In the genomic region with DNA sequence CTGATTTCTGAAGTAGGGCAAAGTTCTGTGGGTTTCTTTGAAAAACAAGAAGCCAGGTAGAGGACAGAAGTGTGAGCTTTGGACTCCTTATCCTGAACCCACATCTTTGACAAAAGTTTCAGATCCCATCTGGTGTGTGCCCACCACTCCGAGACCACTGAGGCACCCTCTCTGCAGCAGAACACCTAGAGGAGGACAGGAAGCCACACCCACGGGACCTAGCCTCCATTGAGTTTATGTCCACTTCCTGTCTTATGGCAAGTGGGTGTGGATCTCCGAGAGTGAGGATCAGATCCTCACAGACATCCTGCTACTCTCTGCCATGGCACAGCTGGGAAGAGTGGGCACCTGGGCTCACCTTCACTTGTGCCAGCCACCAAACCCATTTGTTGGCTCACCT, we compare ENCODE assay signal across 30 cellular contexts. TPM values are rescaled to one million over a fixed set of nuclear protein-coding genes. Genes with fewer than 3 reads are reported as not detected.
DNase-seq lines count a peak whose midpoint lies in the region; ATAC-seq, FAIRE-seq and TF ChIP-seq lines count a peak whose summit lies in the region.
"Had no signal": no experiment of that assay in that cellular context is flagged by ENCODE, and none has a peak within 500 bp of the region (broad histone marks: within the 10 kb centered on the region; RNA-seq: fewer than 3 reads in every experiment).

No MANE protein-coding gene starts in this region.

- CTCF ChIA-PET in activated CD8-positive, alpha-beta T cell treated with anti-CD3 and anti-CD28 coated beads, Interleukin-2, amount 10 ng/mL, durations not matched to agents 7 days and 5 days (lab: Charles Lee), result interaction anchor here (0.7 to 11.5 kb wide), 7 partner anchors 11 to 45 kb away, joined by 3 to 189 read pairs (median 11); partner anchors contain the start of gene RNASE4

- no peak for FAIRE-seq in kidney (lab: Jason Lieb, UNC)
- FAIRE-seq: GM12892, GM18507, HTR-8/SVneo had no signal

- H3F3A ChIP-seq in GM23338 (replicated peaks; ENCODE audit: low read depth) (peaks cover under 1% of the 10 kb centered on the region; the same call in 1 of the 2 replicates), neural progenitor cell (ENCODE audit: low read depth) (peaks cover 7% of the 10 kb centered on the region)

- H3K9me3 ChIP-seq in HUES64 (ENCODE audit: insufficient read depth, low read depth, low read length) (no peaks in the 10 kb centered on the region), esophagus muscularis mucosa (no peaks in the 10 kb centered on the region), kidney (ENCODE audit: control insufficient read depth in 1 of 2, low read length in 2 of 2) (no peaks in the 10 kb centered on the region), neural progenitor cell (ENCODE audit: low read depth) (no peaks in the 10 kb centered on the region)
- H3K9me3 ChIP-seq in effector memory CD4-positive, alpha-beta T cell (ENCODE audit: control insufficient read depth, low read length), result no peaks in the 10 kb centered on the region
- H3K9me3 ChIP-seq: MG63 had no signal

- intact Hi-C loops in esophagus muscularis mucosa (cut with DNase I) (no loop called here), kidney (cut with DNase I) (no loop called here)

- H3K4me1 ChIP-seq in GM23338 (ENCODE audit: insufficient read depth) (peaks cover 15% of the 10 kb centered on the region; the same call in 1 of the 2 replicates), HUES64 (ENCODE audit: insufficient read depth, low read length) (peaks cover 8% of the 10 kb centered on the region), esophagus muscularis mucosa (peaks cover 0 to 12% (median 11%) of the 10 kb centered on the region in 4 donors), kidney (ENCODE audit: control insufficient read depth in 1 of 2, insufficient read depth in 1 of 2, low read depth in 1 of 2, low read length in 2 of 2) (no peaks in the 10 kb centered on the region), neural progenitor cell (no peaks in the 10 kb centered on the region)
- H3K4me1 ChIP-seq in effector memory CD4-positive, alpha-beta T cell (ENCODE audit: control insufficient read depth, insufficient read depth, low read length, poor library complexity, severe bottlenecking), result peaks cover 13% of the 10 kb centered on the region

- H3K27me3 ChIP-seq in GM23338 (ENCODE audit: insufficient read depth) (peaks cover 39% of the 10 kb centered on the region), HUES64 (ENCODE audit: insufficient read depth, low read length) (peaks cover 36% of the 10 kb centered on the region), esophagus muscularis mucosa (peaks cover 0 to 92% (median 57%) of the 10 kb centered on the region in 4 donors), neural progenitor cell (peaks cover 100% of the 10 kb centered on the region)
- H3K27me3 ChIP-seq in effector memory CD4-positive, alpha-beta T cell (replicated peaks; ENCODE audit: control insufficient read depth, insufficient read depth, low read length, poor library complexity, severe bottlenecking), result peaks cover 17% of the 10 kb centered on the region
- H3K27me3 ChIP-seq: MG63 had no signal

- H3K4me1 Mint-ChIP-seq in GM23338 (peaks cover 31% of the 10 kb centered on the region), neural progenitor cell (peaks cover 8% of the 10 kb centered on the region)
- peaks cover 41% of the 10 kb centered on the region for H3K4me1 Mint-ChIP-seq in activated CD8-positive, alpha-beta T cell treated with anti-CD3 and anti-CD28 coated beads, Interleukin-2, amount 10 ng/mL, durations not matched to agents 7 days and 5 days (ENCODE audit: low read depth)

- no peak for DNase-seq in GM23338 (ENCODE audit: low spot score)
- DNase-seq in esophagus muscularis mucosa (ENCODE audit: extremely low spot score), result peak; percentile 64
- peak; percentile 51 for DNase-seq in kidney
- DNase-seq in effector memory CD4-positive, alpha-beta T cell, result no peak
- no peak for DNase-seq in HK-2 (ENCODE audit: unreplicated experiment)
- no peak for DNase-seq in neural progenitor cell (ENCODE audit: low spot score)
- no peak for DNase-seq in activated CD8-positive, alpha-beta T cell treated with anti-CD3 and anti-CD28 coated beads, Interleukin-2, amount 10 ng/mL, durations not matched to agents 7 days and 5 days
- DNase-seq: AML-193, C1 segment of cervical spinal cord, DMS153, Karpas-422, NCI-H1417, NCI-H1694 treated with DMSO at 0.1 percent for 48 hours, NCI-H2081 treated with DMSO at 0.1 percent for 48 hours, NCI-H2171 treated with DMSO at 0.1 percent for 48 hours, NCI-H446, NCI-H526 treated with DMSO at 0.1 percent for 48 hours, Right ventricle myocardium superior had no signal

- H4K20me1 ChIP-seq in GM23338 (replicated peaks; ENCODE audit: insufficient read depth) (no peaks in the 10 kb centered on the region), neural progenitor cell (ENCODE audit: low read depth) (peaks cover 3% of the 10 kb centered on the region)

- H3K9ac ChIP-seq in HUES64 (ENCODE audit: low read depth, low read length), result no peak overlapping the region
- no peak overlapping the region for H3K9ac ChIP-seq in kidney (ENCODE audit: low read length in 2 of 2)
- H3K9ac ChIP-seq in neural progenitor cell, result no peak overlapping the region

- POLR2A ChIA-PET in activated CD8-positive, alpha-beta T cell treated with anti-CD3 and anti-CD28 coated beads, Interleukin-2, amount 10 ng/mL, durations not matched to agents 7 days and 5 days (lab: Charles Lee), result interaction anchor here (0.6 kb wide), 1 partner anchor 27 kb away, joined by 3 read pairs; no protein-coding TSS in a partner anchor

- no peaks in the 10 kb centered on the region for H3K9me2 ChIP-seq in GM23338 (ENCODE audit: insufficient read depth)

- H3K27ac Mint-ChIP-seq in GM23338, result no peak overlapping the region
- H3K27ac Mint-ChIP-seq in neural progenitor cell, result no peak overlapping the region
- H3K27ac Mint-ChIP-seq in activated CD8-positive, alpha-beta T cell treated with anti-CD3 and anti-CD28 coated beads, Interleukin-2, amount 10 ng/mL, durations not matched to agents 7 days and 5 days, result no peak overlapping the region
- H3K27ac Mint-ChIP-seq: CD8-positive, alpha-beta T cell had no signal

- TF ChIP-seq POLR2A in esophagus muscularis mucosa (IDR thresholded peaks at IDR 0.05; ENCODE audit: low read depth), result no peak

- H3K36me3 Mint-ChIP-seq in GM23338 (ENCODE audit: low read depth) (no peaks in the 10 kb centered on the region; the same call in 2 of the 3 replicates), neural progenitor cell (no peaks in the 10 kb centered on the region)
- no peaks in the 10 kb centered on the region for H3K36me3 Mint-ChIP-seq in activated CD8-positive, alpha-beta T cell treated with anti-CD3 and anti-CD28 coated beads, Interleukin-2, amount 10 ng/mL, durations not matched to agents 7 days and 5 days (ENCODE audit: low read depth)
- H3K36me3 Mint-ChIP-seq: CD8-positive, alpha-beta T cell had no signal

- H3K27ac ChIP-seq in GM23338 (ENCODE audit: low read depth) (no peak overlapping the region), HUES64 (ENCODE audit: low read depth, low read length) (no peak overlapping the region), esophagus muscularis mucosa (replicated peaks in 1 of 4) (no peak overlapping the region), kidney (ENCODE audit: low read depth in 2 of 2, low read length in 2 of 2) (no peak overlapping the region), neural progenitor cell (no peak overlapping the region)
- H3K27ac ChIP-seq in effector memory CD4-positive, alpha-beta T cell (ENCODE audit: insufficient read depth, low read length, poor library complexity, severe bottlenecking), result no peak overlapping the region

- 91% methylated on average over 3 of the region's 3 CpGs for WGBS in HUES64
- WGBS in esophagus muscularis mucosa, result 63% methylated on average over 1 of the region's 3 CpGs

- H3K36me3 ChIP-seq in GM23338 (ENCODE audit: insufficient read depth) (no peaks in the 10 kb centered on the region), HUES64 (ENCODE audit: insufficient read depth, low read length) (no peaks in the 10 kb centered on the region), esophagus muscularis mucosa (no peaks in the 10 kb centered on the region), kidney (ENCODE audit: control insufficient read depth in 1 of 2, insufficient read depth in 2 of 2, low read length in 2 of 2) (no peaks in the 10 kb centered on the region), neural progenitor cell (no peaks in the 10 kb centered on the region)
- no peaks in the 10 kb centered on the region for H3K36me3 ChIP-seq in effector memory CD4-positive, alpha-beta T cell (ENCODE audit: control insufficient read depth, insufficient read depth, low read length)
- H3K36me3 ChIP-seq: MG63 had no signal

- no peak for TF ChIP-seq EP300 in esophagus muscularis mucosa (IDR thresholded peaks at IDR 0.05)

- TF ChIP-seq CTCF in GM23338 (conservative IDR thresholded peaks at IDR 0.05; ENCODE audit: low read depth in 2 of 2) (no peak), esophagus muscularis mucosa (IDR thresholded peaks at IDR 0.05) (no peak), kidney (IDR thresholded peaks at IDR 0.05; ENCODE audit: borderline replicate concordance, extremely low read depth, insufficient read depth) (no peak), neural progenitor cell (IDR thresholded peaks at IDR 0.05) (no peak)

- ATAC-seq in GM23338, result no peak
- ATAC-seq in activated CD8-positive, alpha-beta T cell treated with anti-CD3 and anti-CD28 coated beads, Interleukin-2, amount 10 ng/mL, durations not matched to agents 7 days and 5 days, result no peak

- H3K4me3 ChIP-seq in GM23338 (peak overlapping the region; percentile 46), HUES64 (ENCODE audit: low read length) (peak overlapping the region; percentile 47), esophagus muscularis mucosa (no peak overlapping the region), kidney (ENCODE audit: low read length in 2 of 2) (no peak overlapping the region), neural progenitor cell (no peak overlapping the region)
- no peak overlapping the region for H3K4me3 ChIP-seq in effector memory CD4-positive, alpha-beta T cell (ENCODE audit: insufficient read depth, low read depth, low read length, poor library complexity, severe bottlenecking)
- H3K4me3 ChIP-seq: MG63 had no signal

- peaks cover 6% of the 10 kb centered on the region; the same call in 2 of the 3 replicates for H3K9me3 Mint-ChIP-seq in GM23338
- peaks cover 14% of the 10 kb centered on the region for H3K9me3 Mint-ChIP-seq in neural progenitor cell
- no peaks in the 10 kb centered on the region for H3K9me3 Mint-ChIP-seq in activated CD8-positive, alpha-beta T cell treated with anti-CD3 and anti-CD28 coated beads, Interleukin-2, amount 10 ng/mL, durations not matched to agents 7 days and 5 days (ENCODE audit: insufficient read depth)
- H3K9me3 Mint-ChIP-seq: CD8-positive, alpha-beta T cell had no signal

- no peak overlapping the region for H2AFZ ChIP-seq in GM23338
- no peak overlapping the region for H2AFZ ChIP-seq in neural progenitor cell (replicated peaks)

- peaks cover 55% of the 10 kb centered on the region for H3K27me3 Mint-ChIP-seq in GM23338 (ENCODE audit: insufficient read depth, low read depth, poor library complexity)
- H3K27me3 Mint-ChIP-seq in neural progenitor cell (ENCODE audit: insufficient read depth, low read depth), result peaks cover 73% of the 10 kb centered on the region
- peaks cover 46% of the 10 kb centered on the region for H3K27me3 Mint-ChIP-seq in activated CD8-positive, alpha-beta T cell treated with anti-CD3 and anti-CD28 coated beads, Interleukin-2, amount 10 ng/mL, durations not matched to agents 7 days and 5 days (ENCODE audit: low read depth)

- H3K4me3 Mint-ChIP-seq in GM23338, result peak overlapping the region; percentile 80
- H3K4me3 Mint-ChIP-seq in neural progenitor cell, result no peak overlapping the region
- H3K4me3 Mint-ChIP-seq in activated CD8-positive, alpha-beta T cell treated with anti-CD3 and anti-CD28 coated beads, Interleukin-2, amount 10 ng/mL, durations not matched to agents 7 days and 5 days, result no peak overlapping the region
- H3K4me3 Mint-ChIP-seq: CD8-positive, alpha-beta T cell had no signal

- H3K4me2 ChIP-seq in GM23338 (peak overlapping the region; percentile 71), neural progenitor cell (no peak overlapping the region)

- H3K79me2 ChIP-seq in GM23338 (replicated peaks; ENCODE audit: insufficient read depth) (no peaks in the 10 kb centered on the region), neural progenitor cell (ENCODE audit: low read depth) (no peaks in the 10 kb centered on the region)

RNA-seq across cellular contexts. Expression of gene OR6S1, which starts 16.8 kb away (rescaled TPM):
- not detected in 2 replicates for total RNA-seq in GM23338 (2014; rRNA removed; shearing (Covaris generic))
- not detected in 2 replicates for polyA plus RNA-seq in GM23338 (2016; fragmentation: Nextera tagmentation; extraction: Ambion mirVana)
- not detected for polyA plus RNA-seq in HUES64 (2013, experiment 1 of 2)
- not detected for polyA plus RNA-seq in HUES64 (2013, experiment 2 of 2)
- total RNA-seq in esophagus muscularis mucosa, result not detected
- not detected for total RNA-seq in kidney
- not detected for polyA plus RNA-seq in kidney (ENCODE audit: insufficient read depth, low read depth, low replicate concordance)
- total RNA-seq in neural progenitor cell (ENCODE audit: low replicate concordance), result not detected in 2 replicates
- total RNA-seq in activated CD8-positive, alpha-beta T cell treated with anti-CD3 and anti-CD28 coated beads, Interleukin-2, amount 10 ng/mL, durations not matched to agents 7 days and 5 days, result not detected
- total RNA-seq: Calu3; CD8-positive, alpha-beta T cell; G401; H7; Right ventricle myocardium superior; RPMI7951; SK-MEL-5 had no signal
- polyA plus RNA-seq: AG04450 had no signal

RNA-seq across cellular contexts. Expression of gene RNASE4, which starts 26.1 kb away (rescaled TPM):
- 1.6 and 2.0 TPM in 2 replicates for total RNA-seq in GM23338 (2014; rRNA removed; shearing (Covaris generic))
- polyA plus RNA-seq in GM23338 (2016; fragmentation: Nextera tagmentation; extraction: Ambion mirVana) (0.29 and 0.45 TPM in 2 replicates), kidney (ENCODE audit: insufficient read depth, low read depth, low replicate concordance) (40.4 TPM)
- polyA plus RNA-seq in HUES64 (2013, experiment 1 of 2), result 0.20 TPM
- 1.1 TPM for polyA plus RNA-seq in HUES64 (2013, experiment 2 of 2)
- total RNA-seq in esophagus muscularis mucosa (100 to 1,000 TPM in 1 of 4 donors, 10 to 100 TPM in 3; 61.9 to 107 (median 82.9) TPM), kidney (22.8 TPM), neural progenitor cell (ENCODE audit: low replicate concordance) (2.0 and 2.1 TPM in 2 replicates)
- total RNA-seq in activated CD8-positive, alpha-beta T cell treated with anti-CD3 and anti-CD28 coated beads, Interleukin-2, amount 10 ng/mL, durations not matched to agents 7 days and 5 days, result 1 to 10 TPM in 1 of 2 experiments, under 1 TPM in 1; 0.63 to 1.6 TPM

RNA-seq across cellular contexts. Expression of gene ANG, which starts 30.3 kb away (rescaled TPM):
- 2.3 and 5.1 TPM in 2 replicates for total RNA-seq in GM23338 (2014; rRNA removed; shearing (Covaris generic))
- polyA plus RNA-seq in GM23338 (2016; fragmentation: Nextera tagmentation; extraction: Ambion mirVana), result 3.7 and 5.0 TPM in 2 replicates
- polyA plus RNA-seq in HUES64 (2013, experiment 1 of 2), result 1.1 TPM
- 1.5 TPM for polyA plus RNA-seq in HUES64 (2013, experiment 2 of 2)
- 10 to 100 TPM; 13.7 to 30.6 (median 19.8) TPM for total RNA-seq in esophagus muscularis mucosa
- 19.4 TPM for total RNA-seq in kidney
- polyA plus RNA-seq in kidney (ENCODE audit: insufficient read depth, low read depth, low replicate concordance), result 24.5 TPM
- 0.99 TPM in 1 of 2 replicates, not detected in the other for total RNA-seq in neural progenitor cell (ENCODE audit: low replicate concordance)
- total RNA-seq in activated CD8-positive, alpha-beta T cell treated with anti-CD3 and anti-CD28 coated beads, Interleukin-2, amount 10 ng/mL, durations not matched to agents 7 days and 5 days, result 1 to 10 TPM; 1.1 to 1.4 TPM

Comparison
In these comparisons a context has a peak if more than half of its experiments do, and no peak if none do; other contexts are left out.
1. DNase-seq: peak in esophagus muscularis mucosa (single experiment) and kidney (single experiment); none in GM23338 (single experiment), effector memory CD4-positive, alpha-beta T cell (0 of 3), HK-2 (single experiment), neural progenitor cell (single experiment) and activated CD8-positive, alpha-beta T cell treated with anti-CD3 and anti-CD28 coated beads, Interleukin-2, amount 10 ng/mL, durations not matched to agents 7 days and 5 days (single experiment).
2. H3K4me3 ChIP-seq: peak in GM23338 (single experiment) and HUES64 (single experiment); none in esophagus muscularis mucosa (0 of 4), kidney (0 of 2), effector memory CD4-positive, alpha-beta T cell (single experiment) and neural progenitor cell (single experiment).